ENCODE assay signal across 22 cellular contexts in genomic region chr5:1201327-1202025, GRCh38. TPM values are rescaled to one million over a fixed set of nuclear protein-coding genes. Genes with fewer than 3 reads are reported as not detected.
DNase-seq lines count a peak whose midpoint lies in the region; ATAC-seq and TF ChIP-seq lines count a peak whose summit lies in the region.
"Had no signal": no experiment of that assay in that cellular context is flagged by ENCODE, and none has a peak within 500 bp of the region (broad histone marks: within the 10 kb centered on the region; RNA-seq: fewer than 3 reads in every experiment).

Gene SLC6A19, plus strand, starts transcription at chr5:1201595. Its CDS starts 56 bp downstream, at chr5:1201651.

- H3K27me3 ChIP-seq in Peyer's patch = no peaks in the 10 kb centered on the region
- H3K27me3 ChIP-seq in hepatocyte = no peaks in the 10 kb centered on the region
- H3K27me3 ChIP-seq in aorta (ENCODE audit: control insufficient read depth in 1 of 2, insufficient read depth in 2 of 2, low read length in 1 of 2) = no peaks in the 10 kb centered on the region

- H3K4me1 ChIP-seq in Peyer's patch = peaks cover 0 to 10% (median 0%) of the 10 kb centered on the region in 4 donors
- H3K4me1 ChIP-seq in hepatocyte (ENCODE audit: insufficient read depth) = peaks cover 23% of the 10 kb centered on the region
- no peaks in the 10 kb centered on the region for H3K4me1 ChIP-seq in aorta (ENCODE audit: control insufficient read depth in 1 of 2, insufficient read depth in 2 of 2, low read length in 2 of 2)
- H3K4me1 ChIP-seq: esophagus squamous epithelium, tibial artery had no signal

- DNase-seq in Right ventricle myocardium superior (peak; percentile 32), cardiac septum (ENCODE audit: low spot score) (no peak), Peyer's patch (peak in 2 of 3 donors; percentile 86 to 88), hepatocyte (ENCODE audit: low spot score) (no peak), aorta (peak; percentile 36 to 69)
- DNase-seq in NK-92 treated with Interleukin-12 subunit alpha and Interleukin-12 subunit beta, amount 100 ng/mL, for 24 hours (lab: John Stamatoyannopoulos, UW) = no peak
- DNase-seq: activated CD4-positive, CD25-positive, alpha-beta regulatory T cell treated with anti-CD3 and anti-CD28 coated beads, Interleukin-2, amount 50 U/mL, for 72 hours; activated CD8-positive, alpha-beta memory T cell treated with anti-CD3 and anti-CD28 coated beads for 24 hours; activated naive CD4-positive, alpha-beta T cell treated with anti-CD3 and anti-CD28 coated beads, Interleukin-2, amount 50 U/mL, for 16 hours; activated T-cell treated with anti-CD3 and anti-CD28 coated beads, Interleukin-2, amount 50 U/mL, for 72 hours; cerebellar nuclear complex; effector memory CD8-positive, alpha-beta T cell; esophagus squamous epithelium; NCI-H1048; stimulated activated CD4-positive, alpha-beta T cell treated with anti-CD3 and anti-CD28 coated beads, Interleukin-2, amount 100 ng/mL, for 24 hours; stimulated activated naive CD4-positive, alpha-beta T cell; tibial artery had no signal

- peak within 1 kb of the TSS in 3 of 4 donors; percentile 29 to 65 (median 64) for H3K4me3 ChIP-seq in Peyer's patch
- H3K4me3 ChIP-seq in hepatocyte = no peak within 1 kb of the TSS
- no peak within 1 kb of the TSS for H3K4me3 ChIP-seq in aorta (ENCODE audit: low read length in 2 of 2)
- H3K4me3 ChIP-seq: esophagus squamous epithelium, tibial artery had no signal

- peak within 1 kb of the TSS; percentile 8 for H3K4me2 ChIP-seq in hepatocyte

- intact Hi-C loops in Right ventricle myocardium superior (cut with DNase I) = no loop called here
- intact Hi-C loops in cardiac septum (cut with DNase I) = no loop called here
- intact Hi-C loops in aorta (cut with DNase I) = no loop called here

- 70% methylated on average over 48 of the region's 51 CpGs for WGBS in hepatocyte (ENCODE audit: low lambda C conversion rate, missing lambda C conversion rate)
- 61 to 67% methylated on average over 44 to 51 of the region's 51 CpGs for WGBS in aorta, 2 donors

- no peaks in the 10 kb centered on the region for H3K79me2 ChIP-seq in hepatocyte

- H3K27ac ChIP-seq in Peyer's patch (peak within 1 kb of the TSS in 3 of 4 donors; percentile 80 to 97 (median 92)), hepatocyte (peak within 1 kb of the TSS; percentile 41), aorta (ENCODE audit: low read depth in 1 of 2, low read length in 2 of 2) (no peak within 1 kb of the TSS)
- H3K27ac ChIP-seq: esophagus squamous epithelium, tibial artery had no signal

- H2AFZ ChIP-seq in hepatocyte = no peak within 1 kb of the TSS

- H3K9me3 ChIP-seq in Peyer's patch (no peaks in the 10 kb centered on the region), hepatocyte (ENCODE audit: low read depth) (no peaks in the 10 kb centered on the region), aorta (ENCODE audit: control insufficient read depth, low read length) (no peaks in the 10 kb centered on the region)
- H3K9me3 ChIP-seq: esophagus squamous epithelium, tibial artery had no signal

- H3K36me3 ChIP-seq in Peyer's patch = peaks cover 0 to 8% (median 0%) of the 10 kb centered on the region in 3 donors
- no peaks in the 10 kb centered on the region for H3K36me3 ChIP-seq in hepatocyte (replicated peaks; ENCODE audit: insufficient read depth, low read depth)
- H3K36me3 ChIP-seq in aorta (ENCODE audit: control insufficient read depth in 1 of 2, insufficient read depth in 2 of 2, low read length in 1 of 2) = no peaks in the 10 kb centered on the region
- H3K36me3 ChIP-seq: esophagus squamous epithelium, tibial artery had no signal

- H3K9me2 ChIP-seq in hepatocyte (replicated peaks; ENCODE audit: insufficient read depth) = no peaks in the 10 kb centered on the region

- H4K20me1 ChIP-seq in hepatocyte (ENCODE audit: insufficient read depth, poor library complexity, severe bottlenecking) = no peaks in the 10 kb centered on the region

- ATAC-seq in Right ventricle myocardium superior (ENCODE audit: poor library complexity) (no peak), aorta (ENCODE audit: low FRiP score) (no peak), GM18519 (IDR thresholded peaks at IDR 0.05; ENCODE audit: low FRiP score, unreplicated experiment) (no peak)
- ATAC-seq: activated T-cell treated with anti-CD3 and anti-CD28 coated beads, Interleukin-2, amount 50 U/mL, for 72 hours; effector memory CD8-positive, alpha-beta T cell had no signal

- peak; percentile 92 to 95 for TF ChIP-seq POLR2A in Peyer's patch (IDR thresholded peaks at IDR 0.05)

- no peak for TF ChIP-seq CTCF in Peyer's patch (IDR thresholded peaks at IDR 0.05)
- no peak for TF ChIP-seq CTCF in hepatocyte (IDR thresholded peaks at IDR 0.05; ENCODE audit: poor library complexity)

RNA-seq across cellular contexts. Expression of gene SLC6A19, which starts in this region (rescaled TPM):
- not detected for total RNA-seq in Right ventricle myocardium superior
- total RNA-seq in cardiac septum = 0.05 TPM
- total RNA-seq in Peyer's patch = 100 to 1,000 TPM in 3 of 4 donors, 1 to 10 TPM in 1; 9.9 to 934 (median 516) TPM
- total RNA-seq in hepatocyte = 5.2 and 6.7 TPM in 2 replicates
- 4.8 and 5.8 TPM in 2 replicates for polyA plus RNA-seq in hepatocyte
- under 1 TPM in 1 of 2 donors, not detected in 1; 0.12 TPM for total RNA-seq in aorta
- polyA plus RNA-seq in aorta = 1 to 10 TPM in 1 of 2 donors, not detected in 1; 9.5 TPM
- total RNA-seq: activated T-cell treated with anti-CD3 and anti-CD28 coated beads, Interleukin-2, amount 50 U/mL, for 72 hours; Daoy; esophagus squamous epithelium; HT-29; mononuclear cell; neural crest cell had no signal

Comparison
In these comparisons a context has a peak if more than half of its experiments do, and no peak if none do; other contexts are left out.
1. Peak in DNase-seq in Right ventricle myocardium superior; RNA of the gene not detected or under 1 TPM.
2. DNase-seq: peak in Peyer's patch (2 of 3) and aorta (2 of 2); none in cardiac septum (single experiment), hepatocyte (single experiment) and NK-92 treated with Interleukin-12 subunit alpha and Interleukin-12 subunit beta, amount 100 ng/mL, for 24 hours (single experiment).
3. H3K27ac ChIP-seq: peak in Peyer's patch (3 of 4) and hepatocyte (single experiment); none in aorta (0 of 2).
4. H3K4me3 ChIP-seq: peak in Peyer's patch (3 of 4); none in hepatocyte (single experiment) and aorta (0 of 2).